17 cellular contexts compared by ENCODE assay signal in the genomic region with DNA sequence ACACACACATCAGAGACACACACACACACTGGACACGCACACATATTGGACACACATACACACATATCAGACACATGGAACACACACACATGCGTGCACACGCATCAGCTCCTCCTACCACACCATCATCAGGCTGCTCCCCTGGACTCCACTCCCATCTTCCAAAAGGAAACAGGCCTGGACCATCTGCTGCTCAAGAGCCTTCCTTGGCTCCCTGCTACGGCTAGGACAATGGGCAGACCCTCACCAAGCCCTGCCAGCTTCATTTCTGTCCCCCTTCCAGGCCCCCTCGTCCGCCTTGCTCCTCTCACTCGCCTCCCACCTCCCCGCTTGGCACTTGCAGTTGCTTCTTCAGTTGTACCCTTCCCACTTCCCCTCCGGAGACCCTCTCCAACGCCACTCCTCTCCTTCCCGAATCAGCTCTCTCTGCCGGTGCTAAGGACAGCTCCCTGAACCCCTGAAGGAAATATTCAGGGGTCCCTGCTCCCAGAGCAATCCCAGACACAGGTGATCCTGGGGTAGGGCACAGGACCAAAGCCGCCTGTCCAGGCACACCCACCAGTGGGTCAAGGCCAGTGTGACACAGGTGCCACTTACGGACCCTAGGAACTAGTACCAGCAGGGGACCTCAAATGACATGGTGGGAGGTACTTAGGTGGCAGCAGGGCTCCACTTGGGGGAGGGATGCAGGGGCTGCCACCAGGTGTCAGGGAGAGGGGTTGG. TPM values are rescaled to one million over a fixed set of nuclear protein-coding genes. Genes with fewer than 3 reads are reported as not detected.
A peak's percentile ranks its signal among the peaks of the same experiment; 100 is the strongest.
DNase-seq lines count a peak whose midpoint lies in the region; ATAC-seq, FAIRE-seq and TF ChIP-seq lines count a peak whose summit lies in the region.
"Had no signal": no experiment of that assay in that cellular context is flagged by ENCODE, and none has a peak within 500 bp of the region (broad histone marks: within the 10 kb centered on the region; RNA-seq: fewer than 3 reads in every experiment).

No MANE protein-coding gene starts in this region.

- no peak overlapping the region for H3K23ac ChIP-seq in H9 (ENCODE audit: insufficient read length, low read depth, low read length)
- H3K23ac ChIP-seq in mesenchymal stem cell (ENCODE audit: low read length in 2 of 2): no peak overlapping the region

- H3T11ph ChIP-seq in H9 (ENCODE audit: low read length): no peak overlapping the region

- no peak overlapping the region for H3K56ac ChIP-seq in H9 (ENCODE audit: insufficient read length, low read depth, low read length)

- H4K8ac ChIP-seq in H9 (replicated peaks; ENCODE audit: insufficient read length, low read depth, low read length): peak overlapping the region; percentile 41
- H4K8ac ChIP-seq in mesenchymal stem cell (ENCODE audit: low read length): no peak overlapping the region

- H4K5ac ChIP-seq in H9 (ENCODE audit: insufficient read length, low read depth, low read length): peak overlapping the region; percentile 7

- no peak overlapping the region for H3K27ac Mint-ChIP-seq in H9
- H3K27ac Mint-ChIP-seq: CD4-positive, alpha-beta T cell had no signal

- no peak overlapping the region for H3K14ac ChIP-seq in H9 (ENCODE audit: insufficient read depth, low read length)
- H3K14ac ChIP-seq in mesenchymal stem cell (ENCODE audit: low read length in 2 of 2): no peak overlapping the region

- H3K79me1 ChIP-seq in H9 (ENCODE audit: insufficient read depth, low read depth, low read length, poor library complexity, severe bottlenecking) (no peaks in the 10 kb centered on the region), mesenchymal stem cell (replicated peaks; ENCODE audit: low read length, poor library complexity, severe bottlenecking) (no peaks in the 10 kb centered on the region)

- no peak overlapping the region for H2AK5ac ChIP-seq in H9 (ENCODE audit: insufficient read length, low read length)
- no peak overlapping the region for H2AK5ac ChIP-seq in mesenchymal stem cell (ENCODE audit: low read length, severe bottlenecking)

- TF ChIP-seq CTCF in H9 (conservative IDR thresholded peaks at IDR 0.05): no peak

- H3K36me3 ChIP-seq in mesenchymal stem cell (ENCODE audit: control insufficient read depth in 1 of 2, insufficient read depth in 2 of 2, low read depth in 1 of 2, low read length in 2 of 2) (no peaks in the 10 kb centered on the region), small intestine (ENCODE audit: control insufficient read depth in 2 of 2, insufficient read depth in 2 of 2, low read length in 2 of 2) (no peaks in the 10 kb centered on the region)

- H3K4me3 ChIP-seq in mesenchymal stem cell (ENCODE audit: insufficient read depth in 1 of 2, low read depth in 1 of 2, low read length in 2 of 2): no peak overlapping the region
- no peak overlapping the region for H3K4me3 ChIP-seq in small intestine (ENCODE audit: low read depth in 1 of 2, low read length in 2 of 2)

- no peak overlapping the region for H2BK12ac ChIP-seq in H9 (ENCODE audit: insufficient read length, low read depth, low read length)
- no peak overlapping the region for H2BK12ac ChIP-seq in mesenchymal stem cell (ENCODE audit: low read length in 2 of 2)

- H2BK5ac ChIP-seq in H9 (ENCODE audit: insufficient read length, low read length) (no peak overlapping the region), mesenchymal stem cell (ENCODE audit: low read depth, low read length, poor library complexity, severe bottlenecking) (no peak overlapping the region)

- H3K27ac ChIP-seq in H9 (ENCODE audit: insufficient read length, low read depth, low read length) (no peak overlapping the region), mesenchymal stem cell (ENCODE audit: low read length, poor library complexity, severe bottlenecking) (no peak overlapping the region), small intestine (ENCODE audit: low read depth in 1 of 2, low read length in 1 of 2) (no peak overlapping the region)

- H2BK15ac ChIP-seq in H9 (ENCODE audit: low read depth, low read length) (no peak overlapping the region), mesenchymal stem cell (ENCODE audit: low read depth, poor library complexity, severe bottlenecking) (no peak overlapping the region)

- H3K23me2 ChIP-seq in H9 (ENCODE audit: insufficient read length, low read depth, low read length, poor library complexity, severe bottlenecking): no peaks in the 10 kb centered on the region

- H3K36me3 Mint-ChIP-seq in H9 (ENCODE audit: insufficient read depth in 1 of 3, low read depth in 3 of 3): no peaks in the 10 kb centered on the region

- no CpG with 5 or more reads among the region's 14 CpGs for WGBS in H9 (ENCODE audit: extremely low coverage, insufficient read length, low lambda C conversion rate)
- 76% methylated on average over 14 of the region's 14 CpGs for WGBS in mesenchymal stem cell
- 67 to 73% (median 71%) methylated on average over 14 of the region's 14 CpGs for WGBS in small intestine, 3 donors

- H3K4ac ChIP-seq in H9 (ENCODE audit: low read depth, low read length) (no peak overlapping the region), mesenchymal stem cell (ENCODE audit: low read depth in 1 of 2, low read length in 2 of 2) (no peak overlapping the region)

- H3K4me1 Mint-ChIP-seq in H9: peaks cover 9 to 19% of the 10 kb centered on the region in 2 experiments

- H3K18ac ChIP-seq in H9 (ENCODE audit: insufficient read length, low read depth, low read length): no peak overlapping the region
- H3K18ac ChIP-seq in mesenchymal stem cell (ENCODE audit: low read depth in 1 of 2, low read length in 2 of 2): no peak overlapping the region

- H2BK120ac ChIP-seq in H9 (ENCODE audit: low read depth, low read length, poor library complexity, severe bottlenecking) (no peak overlapping the region), mesenchymal stem cell (ENCODE audit: low read depth, low read length) (no peak overlapping the region)

- FAIRE-seq in small intestine (lab: Jason Lieb, UNC): no peak
- FAIRE-seq: GM12892, GM19239, H54 had no signal

- in situ Hi-C loops in KBM-7 (cut with MboI; ENCODE audit: low pct_unique_long_range_greater_than_20kb, low sequenced_read_pairs): no loop called here

- no peak overlapping the region for H3K4me2 ChIP-seq in H9 (ENCODE audit: insufficient read depth, insufficient read length, low read length)
- H3K4me2 ChIP-seq in mesenchymal stem cell (ENCODE audit: low read length, poor library complexity, severe bottlenecking): no peak overlapping the region

- no peaks in the 10 kb centered on the region for H3K9me3 Mint-ChIP-seq in H9
- H3K9me3 Mint-ChIP-seq: CD4-positive, alpha-beta T cell had no signal

- H3K79me2 ChIP-seq in H9 (ENCODE audit: insufficient read depth, low read length): no peaks in the 10 kb centered on the region

- peak; percentile 27 for DNase-seq in H9
- peak; percentile 24 for DNase-seq in NCI-H69 (lab: John Stamatoyannopoulos, UW)
- DNase-seq in mesenchymal stem cell: no peak
- DNase-seq in retina: peak; percentile 66
- no peak for DNase-seq in small intestine
- no peak for DNase-seq in KBM-7
- DNase-seq: ACHN; C1 segment of cervical spinal cord; CD4-positive, alpha-beta T cell; DND-41; GDM1; Karpas-422 had no signal

- H4K91ac ChIP-seq in H9 (ENCODE audit: insufficient read length, low read depth, low read length) (no peak overlapping the region), mesenchymal stem cell (ENCODE audit: low read length) (peak overlapping the region; percentile 14)

- H2BK20ac ChIP-seq in H9 (ENCODE audit: low read depth, low read length, poor library complexity, severe bottlenecking): no peak overlapping the region

- H3K9ac ChIP-seq in H9 (ENCODE audit: extremely low read depth, insufficient read length, low read length): no peak overlapping the region
- H3K9ac ChIP-seq in mesenchymal stem cell (ENCODE audit: low read length): no peak overlapping the region

- H3K27me3 Mint-ChIP-seq in H9 (ENCODE audit: low read depth): peaks cover 23% of the 10 kb centered on the region

- no peaks in the 10 kb centered on the region for H3K4me1 ChIP-seq in H9 (ENCODE audit: insufficient read depth, low read length)
- peaks cover 10% of the 10 kb centered on the region for H3K4me1 ChIP-seq in mesenchymal stem cell (ENCODE audit: control insufficient read depth, insufficient read depth, low read depth, low read length)
- no peaks in the 10 kb centered on the region for H3K4me1 ChIP-seq in small intestine (ENCODE audit: control insufficient read depth in 2 of 2, insufficient read depth in 1 of 2, low read depth in 1 of 2, low read length in 1 of 2)

- no peaks in the 10 kb centered on the region for H4K20me1 ChIP-seq in H9 (ENCODE audit: control insufficient read depth, insufficient read depth, insufficient read length)

- H2AFZ ChIP-seq in H9 (ENCODE audit: low read length) (no peak overlapping the region), mesenchymal stem cell (ENCODE audit: low read depth, low read length) (no peak overlapping the region)

- no peak for ATAC-seq in GM21367 (IDR thresholded peaks at IDR 0.05; ENCODE audit: unreplicated experiment)

- H3K27me3 ChIP-seq in H9 (ENCODE audit: insufficient read depth, low read length): no peaks in the 10 kb centered on the region; the same call in 1 of the 2 replicates
- H3K27me3 ChIP-seq in mesenchymal stem cell (ENCODE audit: control insufficient read depth in 1 of 2, insufficient read depth in 1 of 2, low read length in 2 of 2): peaks cover 26 to 33% of the 10 kb centered on the region in 2 experiments
- peaks cover 0 to 2% of the 10 kb centered on the region in 2 donors for H3K27me3 ChIP-seq in small intestine (ENCODE audit: control insufficient read depth in 2 of 2, insufficient read depth in 2 of 2, low read length in 2 of 2)

- H3K9me3 ChIP-seq in H9 (ENCODE audit: control insufficient read depth, low read depth, low read length) (no peaks in the 10 kb centered on the region), mesenchymal stem cell (ENCODE audit: control insufficient read depth, low read length) (no peaks in the 10 kb centered on the region), small intestine (ENCODE audit: control insufficient read depth, low read depth) (no peaks in the 10 kb centered on the region)

- H3K4me3 Mint-ChIP-seq in H9: no peak overlapping the region
- H3K4me3 Mint-ChIP-seq: CD4-positive, alpha-beta T cell had no signal

RNA-seq across cellular contexts. Expression of a gene that starts 12.1 kb away (rescaled TPM):
- total RNA-seq in H9 (2021): 21.7 and 21.9 TPM in 2 replicates
- 0.48 TPM for polyA plus RNA-seq in mesenchymal stem cell (2013, experiment 1 of 2)
- polyA plus RNA-seq in mesenchymal stem cell (2013, experiment 2 of 2): 0.71 TPM
- polyA plus RNA-seq in small intestine: under 1 TPM in 1 of 3 donors, not detected in 2; 0.25 TPM
- total RNA-seq: HT-29 had no signal

RNA-seq across cellular contexts. Expression of a gene that starts 57.8 kb away (rescaled TPM):
- 6.2 and 7.1 TPM in 2 replicates for total RNA-seq in H9 (2021)
- 0.40 TPM for polyA plus RNA-seq in mesenchymal stem cell (2013, experiment 1 of 2)
- 0.44 TPM for polyA plus RNA-seq in mesenchymal stem cell (2013, experiment 2 of 2)
- 1 to 10 TPM in 1 of 3 donors, not detected in 2; 1.5 TPM for polyA plus RNA-seq in small intestine
- total RNA-seq: CD4-positive, alpha-beta T cell had no signal

Comparison
In these comparisons a context has a peak if more than half of its experiments do, and no peak if none do; other contexts are left out.
1. DNase-seq: peak in H9 (single experiment), NCI-H69 (single experiment) and retina (single experiment); none in mesenchymal stem cell (single experiment), small intestine (single experiment) and KBM-7 (single experiment).